ENCODE assay signal across 1 cellular context in genomic region chr1:2197732-2198165, GRCh38.
TF ChIP-seq lines count a peak whose summit lies in the region.

No MANE protein-coding gene starts in this region.

TF ChIP-seq in HEK293T, 16 proteins besides CTCF, POLR2A, EP300 and RAD21:
- TF ChIP-seq CTBP1 (IDR thresholded peaks at IDR 0.05; ENCODE audit: borderline replicate concordance) (no peak), BHLHE40 (IDR thresholded peaks at IDR 0.05; ENCODE audit: borderline replicate concordance) (no peak), L3MBTL2 (conservative IDR thresholded peaks at IDR 0.05) (no peak), TARDBP (IDR thresholded peaks at IDR 0.05) (no peak), SUZ12 (IDR thresholded peaks at IDR 0.05) (no peak)
